8 cellular contexts compared by ENCODE assay signal in genomic region chr17:30292490-30292858, GRCh38. TPM values are rescaled to one million over a fixed set of nuclear protein-coding genes. Genes with fewer than 3 reads are reported as not detected.
DNase-seq lines count a peak whose midpoint lies in the region; FAIRE-seq and TF ChIP-seq lines count a peak whose summit lies in the region.

No MANE protein-coding gene starts in this region.

- H3K4me3 Mint-ChIP-seq in glutamatergic neuron (ENCODE audit: unreplicated experiment), result peak overlapping the region; percentile 67

- H3K9ac ChIP-seq in SU-DHL-6 (ENCODE audit: low read length) (peak overlapping the region; percentile 92), skeletal muscle satellite cell (ENCODE audit: low read depth, low read length) (peak overlapping the region; percentile 88)

- H3K4me3 ChIP-seq in GM12875 (ENCODE audit: low read depth, low read length) (peak overlapping the region; percentile 70), SU-DHL-6 (ENCODE audit: insufficient read depth, low read length, poor library complexity, severe bottlenecking) (peak overlapping the region; percentile 79), skeletal muscle satellite cell (ENCODE audit: low read length) (peak overlapping the region; percentile 81)

- peaks cover 6% of the 10 kb centered on the region for H3K27me3 Mint-ChIP-seq in glutamatergic neuron (ENCODE audit: unreplicated experiment)

- H3K27ac Mint-ChIP-seq in glutamatergic neuron (ENCODE audit: unreplicated experiment), result peak overlapping the region; percentile 64

- H3K36me3 ChIP-seq in SU-DHL-6 (ENCODE audit: low read length), result peaks cover 16% of the 10 kb centered on the region
- peaks cover 12% of the 10 kb centered on the region for H3K36me3 ChIP-seq in skeletal muscle satellite cell (ENCODE audit: insufficient read depth, low read length)

- H3K27ac ChIP-seq in SU-DHL-6 (ENCODE audit: low read depth, low read length), result no peak overlapping the region

- peaks cover 7% of the 10 kb centered on the region; the same call in 1 of the 2 replicates for H3K9me3 ChIP-seq in SU-DHL-6 (ENCODE audit: insufficient read depth, low read length)
- H3K9me3 ChIP-seq in skeletal muscle satellite cell (replicated peaks; ENCODE audit: low read length), result no peaks in the 10 kb centered on the region

- no peaks in the 10 kb centered on the region for H4K20me1 ChIP-seq in SU-DHL-6 (ENCODE audit: low read depth, low read length)

- H3K4me1 Mint-ChIP-seq in glutamatergic neuron (ENCODE audit: low read depth, unreplicated experiment), result peaks cover 12% of the 10 kb centered on the region

- TF ChIP-seq CTCF in GM12875 (IDR thresholded peaks at IDR 0.05; ENCODE audit: borderline replicate concordance, insufficient read depth, low read depth, low read length), result no peak
- no peak for TF ChIP-seq CTCF in SU-DHL-6 (IDR thresholded peaks at IDR 0.05; ENCODE audit: insufficient read depth, low read length, poor library complexity, severe bottlenecking)
- no peak for TF ChIP-seq CTCF in glutamatergic neuron (IDR thresholded peaks at IDR 0.05; ENCODE audit: partially characterized antibody, unreplicated experiment)
- TF ChIP-seq CTCF in D721Med (IDR thresholded peaks at IDR 0.05; ENCODE audit: insufficient read depth, missing control alignments), result no peak

- H3K9me2 ChIP-seq in SU-DHL-6 (replicated peaks; ENCODE audit: insufficient read depth, low read length), result no peaks in the 10 kb centered on the region

- H3K27me3 ChIP-seq in SU-DHL-6 (ENCODE audit: low read length) (no peaks in the 10 kb centered on the region), skeletal muscle satellite cell (ENCODE audit: control insufficient read depth, insufficient read depth, low read length) (peaks cover 7% of the 10 kb centered on the region)

- H3K4me2 ChIP-seq in SU-DHL-6 (ENCODE audit: low read depth, low read length, poor library complexity, severe bottlenecking) (peak overlapping the region; percentile 80), skeletal muscle satellite cell (ENCODE audit: low read length) (peak overlapping the region; percentile 86)

- peaks cover 13% of the 10 kb centered on the region for H3K4me1 ChIP-seq in skeletal muscle satellite cell (ENCODE audit: control insufficient read depth, insufficient read depth, low read length)

- DNase-seq in glutamatergic neuron, result no peak
- no peak for DNase-seq in DMS153 (lab: John Stamatoyannopoulos, UW)
- DNase-seq in RKO (ENCODE audit: low spot score), result no peak
- DNase-seq in HuH-7 (ENCODE audit: low spot score), result no peak
- DNase-seq in D721Med (ENCODE audit: insufficient read length, low spot score), result no peak

- H3K79me2 ChIP-seq in SU-DHL-6 (ENCODE audit: insufficient read depth, low read length), result peaks cover 27% of the 10 kb centered on the region

- H2AFZ ChIP-seq in SU-DHL-6 (ENCODE audit: low read depth, low read length, severe bottlenecking), result peak overlapping the region; percentile 99

- no peak for FAIRE-seq in D721Med (lab: Jason Lieb, UNC)

- no peaks in the 10 kb centered on the region for H3K36me3 Mint-ChIP-seq in glutamatergic neuron (ENCODE audit: unreplicated experiment)

- peaks cover 15% of the 10 kb centered on the region for H3F3A ChIP-seq in SU-DHL-6 (ENCODE audit: insufficient read depth)

- H3K9me3 Mint-ChIP-seq in glutamatergic neuron (ENCODE audit: unreplicated experiment), result peaks cover 5% of the 10 kb centered on the region

RNA-seq across cellular contexts. Expression of gene BLMH, which starts 0.7 kb away (rescaled TPM):
- total RNA-seq in glutamatergic neuron (ENCODE audit: unreplicated experiment), result 103 TPM
- 22.9 and 29.2 TPM in 2 replicates for total RNA-seq in skeletal muscle satellite cell (2012; rRNA removed)

RNA-seq across cellular contexts. Expression of gene TMIGD1, which starts 41.4 kb away (rescaled TPM):
- not detected for total RNA-seq in glutamatergic neuron (ENCODE audit: unreplicated experiment)
- not detected in 2 replicates for total RNA-seq in skeletal muscle satellite cell (2012; rRNA removed)

RNA-seq across cellular contexts. Expression of gene SLC6A4, which starts 57.0 kb away (rescaled TPM):
- not detected for total RNA-seq in glutamatergic neuron (ENCODE audit: unreplicated experiment)
- 0.44 TPM in 1 of 2 replicates, not detected in the other for total RNA-seq in skeletal muscle satellite cell (2012; rRNA removed)
